Comparison of ENCODE assay signal across 14 cellular contexts in genomic region chr15:37045859-37046318, GRCh38. TPM values are rescaled to one million over a fixed set of nuclear protein-coding genes. Genes with fewer than 3 reads are reported as not detected.
DNase-seq lines count a peak whose midpoint lies in the region; ATAC-seq, FAIRE-seq and TF ChIP-seq lines count a peak whose summit lies in the region.
"Had no signal": no experiment of that assay in that cellular context is flagged by ENCODE, and none has a peak within 500 bp of the region (broad histone marks: within the 10 kb centered on the region; RNA-seq: fewer than 3 reads in every experiment).

No MANE protein-coding gene starts in this region.

- H3K9ac ChIP-seq in endodermal cell (ENCODE audit: extremely low read depth, low read length, poor library complexity, severe bottlenecking): peak overlapping the region; percentile 75
- no peak overlapping the region for H3K9ac ChIP-seq in muscle layer of colon (ENCODE audit: low read length)
- H3K9ac ChIP-seq: parathyroid adenoma had no signal

- no peaks in the 10 kb centered on the region for H3K36me3 Mint-ChIP-seq in endodermal cell (ENCODE audit: low read depth)
- H3K36me3 Mint-ChIP-seq: immature natural killer cell had no signal

- peak overlapping the region; percentile 76 for H3K4me3 ChIP-seq in endodermal cell (ENCODE audit: low read length)
- H3K4me3 ChIP-seq in muscle layer of colon (ENCODE audit: low read depth in 1 of 2, low read length in 2 of 2): peak overlapping the region in 1 of 2 donors; percentile 1
- no peak overlapping the region for H3K4me3 ChIP-seq in gastroesophageal sphincter

- H3K9me3 ChIP-seq in endodermal cell (ENCODE audit: control insufficient read depth, low read length): no peaks in the 10 kb centered on the region
- H3K9me3 ChIP-seq in muscle layer of colon (ENCODE audit: low read length): no peaks in the 10 kb centered on the region
- no peaks in the 10 kb centered on the region for H3K9me3 ChIP-seq in gastroesophageal sphincter

- WGBS in endodermal cell (ENCODE audit: insufficient coverage in 1 of 2, insufficient read length in 1 of 2), 2 experiments: 4 to 10% methylated on average over 2 to 8 of the region's 8 CpGs
- 10 to 49% methylated on average over 3 to 7 of the region's 8 CpGs for WGBS in gastroesophageal sphincter (ENCODE audit: low coverage in 1 of 2), 2 donors

- no peak for TF ChIP-seq CTCF in endodermal cell (conservative IDR thresholded peaks at IDR 0.05)
- no peak for TF ChIP-seq CTCF in D721Med (IDR thresholded peaks at IDR 0.05; ENCODE audit: insufficient read depth, missing control alignments)
- no peak for TF ChIP-seq CTCF in gastroesophageal sphincter (IDR thresholded peaks at IDR 0.05)

- peak overlapping the region; percentile 52 for H3K4me3 Mint-ChIP-seq in endodermal cell
- H3K4me3 Mint-ChIP-seq: immature natural killer cell had no signal

- H3K9me3 Mint-ChIP-seq in endodermal cell: no peaks in the 10 kb centered on the region

- no peaks in the 10 kb centered on the region for H3K27me3 Mint-ChIP-seq in endodermal cell (ENCODE audit: insufficient read depth)

- peak overlapping the region; percentile 98 for H3K27ac Mint-ChIP-seq in endodermal cell
- H3K27ac Mint-ChIP-seq: immature natural killer cell had no signal

- peaks cover 23% of the 10 kb centered on the region for H3K4me1 ChIP-seq in endodermal cell (ENCODE audit: control insufficient read depth, insufficient read depth, low read length)
- H3K4me1 ChIP-seq in muscle layer of colon (ENCODE audit: insufficient read depth, low read length): peaks cover 42% of the 10 kb centered on the region
- peaks cover 0 to 42% (median 5%) of the 10 kb centered on the region in 3 donors for H3K4me1 ChIP-seq in gastroesophageal sphincter
- H3K4me1 ChIP-seq: parathyroid adenoma had no signal

- no peak for TF ChIP-seq POLR2A in gastroesophageal sphincter (IDR thresholded peaks at IDR 0.05)

- H3K27ac ChIP-seq in endodermal cell (ENCODE audit: low read depth, low read length) (peak overlapping the region; percentile 77), muscle layer of colon (ENCODE audit: low read depth, low read length) (peak overlapping the region; percentile 12), gastroesophageal sphincter (peak overlapping the region in 2 of 4 donors; percentile 10 to 20)
- H3K27ac ChIP-seq: parathyroid adenoma had no signal

- FAIRE-seq in D721Med (lab: Jason Lieb, UNC): no peak
- FAIRE-seq: endometrium had no signal

- H3K36me3 ChIP-seq in endodermal cell (ENCODE audit: control insufficient read depth, insufficient read depth, low read length) (no peaks in the 10 kb centered on the region), muscle layer of colon (ENCODE audit: insufficient read depth, low read length) (no peaks in the 10 kb centered on the region), gastroesophageal sphincter (peaks cover 0 to 21% of the 10 kb centered on the region in 2 donors)

- ATAC-seq in HG03521 (IDR thresholded peaks at IDR 0.05; ENCODE audit: unreplicated experiment) (no peak), gastroesophageal sphincter (no peak)

- DNase-seq in DMS79 treated with DMSO at 0.1 percent for 48 hours (lab: John Stamatoyannopoulos, UW) (peak; percentile 51), NCI-H2227 (lab: John Stamatoyannopoulos, UW; ENCODE audit: unreplicated experiment) (peak; percentile 52), endodermal cell (peak; percentile 88), D721Med (ENCODE audit: insufficient read length, low spot score) (no peak), NCI-H1048 (lab: John Stamatoyannopoulos, UW) (no peak)
- DNase-seq: immature natural killer cell; stimulated activated CD4-positive, alpha-beta T cell treated with anti-CD3 and anti-CD28 coated beads, Interleukin-4, amount 100 ng/mL, for 24 hours had no signal

- H3K27me3 ChIP-seq in endodermal cell (ENCODE audit: control insufficient read depth, insufficient read depth, low read length, poor library complexity, severe bottlenecking) (no peaks in the 10 kb centered on the region), muscle layer of colon (ENCODE audit: control insufficient read depth in 1 of 2, insufficient read depth in 2 of 2, low read length in 2 of 2) (no peaks in the 10 kb centered on the region), gastroesophageal sphincter (no peaks in the 10 kb centered on the region)

- H3K4me1 Mint-ChIP-seq in endodermal cell: peaks cover 49% of the 10 kb centered on the region
- H3K4me1 Mint-ChIP-seq: immature natural killer cell had no signal

- TF ChIP-seq EP300 in gastroesophageal sphincter (IDR thresholded peaks at IDR 0.05): no peak

RNA-seq across cellular contexts. Expression of gene MEIS2, which starts 54.5 kb away (rescaled TPM):
- total RNA-seq in endodermal cell (1 to 10 TPM; 7.1 to 9.7 TPM), gastroesophageal sphincter (100 to 1,000 TPM in 1 of 4 donors, 10 to 100 TPM in 3; 43.1 to 108 (median 85.7) TPM)
- 143 TPM for polyA plus RNA-seq in endodermal cell (2013, experiment 1 of 2)
- 119 TPM for polyA plus RNA-seq in endodermal cell (2013, experiment 2 of 2)
- total RNA-seq: activated CD8-positive, alpha-beta memory T cell treated with anti-CD3 and anti-CD28 coated beads for 36 hours; T-helper 2 cell treated with Interferon-gamma antibody and Interleukin-4, amounts not matched to agents 100 ng/mL and 5 ng/mL, for 36 hours had no signal
- polyA plus RNA-seq: immature natural killer cell had no signal

Comparison
In these comparisons a context has a peak if more than half of its experiments do, and no peak if none do; other contexts are left out.
1. DNase-seq: peak in DMS79 treated with DMSO at 0.1 percent for 48 hours (single experiment), NCI-H2227 (single experiment) and endodermal cell (single experiment); none in D721Med (single experiment) and NCI-H1048 (single experiment).
2. RNA of gene MEIS2, which starts 54.5 kb away (total RNA-seq): 43.1 to 108 TPM in gastroesophageal sphincter; 7.1 to 9.7 TPM in endodermal cell; every median in the first group is over 4 times any median in the second.